Comparison of ENCODE assay signal across 29 cellular contexts in the genomic region with DNA sequence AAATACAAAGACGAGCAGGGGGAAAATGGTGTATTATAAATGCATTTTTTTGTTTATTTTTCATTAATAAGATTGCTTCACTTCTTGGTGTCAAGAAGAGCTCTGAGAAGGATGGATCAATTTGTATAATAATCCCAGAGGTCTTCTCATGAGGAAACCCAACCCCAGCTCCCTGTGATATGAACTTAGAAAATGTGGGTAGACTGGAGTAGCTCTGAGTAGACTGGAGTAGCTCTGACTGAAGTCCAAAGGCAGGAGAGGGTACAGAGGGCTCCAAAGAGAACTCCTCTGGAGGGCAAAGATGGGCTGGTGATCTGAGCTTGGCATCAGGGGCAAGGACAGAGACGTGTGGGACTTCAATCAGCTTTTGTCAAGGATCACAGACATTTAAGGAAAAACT. TPM values are rescaled to one million over a fixed set of nuclear protein-coding genes. Genes with fewer than 3 reads are reported as not detected.
A peak's percentile ranks its signal among the peaks of the same experiment; 100 is the strongest.
DNase-seq lines count a peak whose midpoint lies in the region; ATAC-seq, FAIRE-seq and TF ChIP-seq lines count a peak whose summit lies in the region.
"Had no signal": no experiment of that assay in that cellular context is flagged by ENCODE, and none has a peak within 500 bp of the region (broad histone marks: within the 10 kb centered on the region; RNA-seq: fewer than 3 reads in every experiment).

No MANE protein-coding gene starts in this region.

- H4K8ac ChIP-seq in neuronal stem cell (ENCODE audit: low read depth, low read length), result no peak overlapping the region

- no peak overlapping the region for H3K23ac ChIP-seq in neuronal stem cell (ENCODE audit: low read depth, low read length, poor library complexity)

- no peak for FAIRE-seq in K562 (lab: Jason Lieb, UNC)
- FAIRE-seq: A549, GM12878, GM12892, GM18507 had no signal

- no peak overlapping the region for H2BK15ac ChIP-seq in neuronal stem cell (ENCODE audit: low read length)

- H3K79me1 ChIP-seq in neuronal stem cell (ENCODE audit: low read depth, low read length), result no peaks in the 10 kb centered on the region

- no peak overlapping the region for H2BK120ac ChIP-seq in neuronal stem cell (ENCODE audit: low read depth, low read length)

- H3K9ac ChIP-seq in K562 (ENCODE audit: insufficient read depth in 1 of 2, low read depth in 2 of 2, low read length in 2 of 2) (no peak overlapping the region), neuronal stem cell (ENCODE audit: low read depth, low read length, poor library complexity) (no peak overlapping the region)
- H3K9ac ChIP-seq: BLaER1 had no signal

- H4K91ac ChIP-seq in neuronal stem cell (ENCODE audit: low read depth, low read length, poor library complexity), result no peak overlapping the region

- no peak overlapping the region for H2AFZ ChIP-seq in K562 (ENCODE audit: low read depth, low read length)
- H2AFZ ChIP-seq in neuronal stem cell (ENCODE audit: low read length), result no peak overlapping the region

- POLR2A ChIA-PET in HEK293 (lab: Yijun Ruan, JAX), result interaction anchor here (0.9 kb wide), 1 partner anchor 69 kb away, joined by 3 read pairs; a partner anchor contains a TSS
- POLR2A ChIA-PET in K562 (lab: Yijun Ruan, JAX), result interaction anchor here (0.6 to 1.2 kb wide), 5 partner anchors 14 to 133 kb away, joined by 3 to 5 read pairs (median 3); a partner anchor contains a TSS

- no peak overlapping the region for H2BK5ac ChIP-seq in neuronal stem cell (ENCODE audit: low read length)

- TF ChIP-seq POLR2A in K562 (conservative IDR thresholded peaks at IDR 0.05), result no peak

- ATAC-seq in K562, result no peak
- ATAC-seq: A549, GM12878 had no signal

- TF ChIP-seq CTCF in HEK293 (tag by site-specific recombination; IDR thresholded peaks at IDR 0.05), result no peak
- TF ChIP-seq CTCF in K562 (IDR thresholded peaks at IDR 0.05 in 2 of 3, conservative IDR thresholded peaks at IDR 0.05 in 1 of 3; ENCODE audit: insufficient read depth in 2 of 3, low read depth in 1 of 3, low read length in 3 of 3), result no peak

- no peak for TF ChIP-seq RAD21 in K562 (CRISPR knock-in tag; conservative IDR thresholded peaks at IDR 0.05 in 1 of 2, IDR thresholded peaks at IDR 0.05 in 1 of 2)

- in situ Hi-C loops in K562 (cut with MboI), result no loop called here

- H3K79me2 ChIP-seq in K562 (ENCODE audit: control insufficient read depth, insufficient read depth, low read length), result no peaks in the 10 kb centered on the region

- no peaks in the 10 kb centered on the region for H3K9me1 ChIP-seq in K562 (ENCODE audit: control insufficient read depth, insufficient read depth, low read length)

- H2AK5ac ChIP-seq in neuronal stem cell (ENCODE audit: low read depth, low read length), result peak overlapping the region; percentile 60

- H3K4me3 ChIP-seq in HEK293 (ENCODE audit: low read depth, low read length) (no peak overlapping the region), K562 (no peak overlapping the region), neuronal stem cell (ENCODE audit: low read length in 2 of 2) (no peak overlapping the region)
- H3K4me3 ChIP-seq: A549, BLaER1, GM12878 had no signal

- H3K27ac ChIP-seq in HEK293 (ENCODE audit: extremely low read depth, low read depth, low read length) (no peak overlapping the region), K562 (ENCODE audit: extremely low read depth, low read depth, low read length) (no peak overlapping the region), neuronal stem cell (replicated peaks; ENCODE audit: low read length) (no peak overlapping the region)
- H3K27ac ChIP-seq: 22Rv1, A549, BLaER1 had no signal

- H3K4me2 ChIP-seq in K562 (ENCODE audit: insufficient read depth, low read length), result no peak overlapping the region
- no peak overlapping the region for H3K4me2 ChIP-seq in neuronal stem cell (ENCODE audit: insufficient read depth, low read length, poor library complexity, severe bottlenecking)
- H3K4me2 ChIP-seq: A549, BLaER1 had no signal

- no peaks in the 10 kb centered on the region for H3K4me1 ChIP-seq in HEK293 (ENCODE audit: control insufficient read depth, insufficient read depth, low read length)
- peaks cover 5 to 6% of the 10 kb centered on the region in 2 experiments; a peak in 4 of 5 replicates for H3K4me1 ChIP-seq in K562 (replicated peaks in 1 of 2; ENCODE audit: control insufficient read depth in 2 of 2, insufficient read depth in 2 of 2, low read length in 2 of 2)
- peaks cover 14 to 16% of the 10 kb centered on the region in 2 donors for H3K4me1 ChIP-seq in neuronal stem cell (ENCODE audit: control insufficient read depth in 2 of 2, insufficient read depth in 1 of 2, low read depth in 1 of 2, low read length in 2 of 2)
- H3K4me1 ChIP-seq: BE2C, BLaER1 had no signal

- BruUV-seq in K562 (replicated peaks; lab: Mats Ljungman, UMichigan), result no TSS peak

- H3K9me3 ChIP-seq in HEK293 (ENCODE audit: control insufficient read depth, insufficient read depth, low read depth, low read length) (no peaks in the 10 kb centered on the region), K562 (replicated peaks; ENCODE audit: control insufficient read depth, insufficient read depth, low read depth, low read length) (no peaks in the 10 kb centered on the region), neuronal stem cell (replicated peaks in 1 of 2; ENCODE audit: control insufficient read depth in 2 of 2, insufficient read depth in 1 of 2, low read depth in 1 of 2, low read length in 2 of 2) (no peaks in the 10 kb centered on the region)
- H3K9me3 ChIP-seq: A549, BE2C, BLaER1 had no signal

- no peak overlapping the region for H3K18ac ChIP-seq in neuronal stem cell (ENCODE audit: low read length)

- no peak overlapping the region for H3K14ac ChIP-seq in neuronal stem cell (ENCODE audit: low read length)

- peaks cover 21 to 41% of the 10 kb centered on the region in 2 experiments; a peak in 4 of 5 replicates for H3K27me3 ChIP-seq in K562 (ENCODE audit: control insufficient read depth in 2 of 2, insufficient read depth in 2 of 2, low read length in 2 of 2)
- H3K27me3 ChIP-seq in neuronal stem cell (ENCODE audit: control insufficient read depth in 3 of 3, insufficient read depth in 3 of 3, low read depth in 1 of 3, low read length in 3 of 3), result peaks cover 0 to 26% (median 0%) of the 10 kb centered on the region in 3 experiments
- H3K27me3 ChIP-seq: BE2C, BLaER1 had no signal

- CTCF ChIA-PET in HEK293 (lab: Yijun Ruan, JAX) (interaction anchor here (0.7 to 1.9 kb wide), 3 partner anchors 9 to 999 kb away, joined by 3 to 9 read pairs (median 3); no protein-coding TSS in a partner anchor), K562 (lab: Yijun Ruan, JAX; ENCODE audit: low intra/inter-chr PET ratio) (interaction anchor here (0.7 kb wide), 1 partner anchor 443 kb away, joined by 3 read pairs; no protein-coding TSS in a partner anchor)

- H4K20me1 ChIP-seq in K562 (replicated peaks; ENCODE audit: control insufficient read depth, insufficient read depth, low read length), result peaks cover 11% of the 10 kb centered on the region; the same call in 1 of the 2 replicates
- H4K20me1 ChIP-seq: BLaER1 had no signal

- intact Hi-C loops in K562 (cut with micrococcal nuclease), result no loop called here

- 3% methylated on average over 2 of the region's 2 CpGs for WGBS in K562 (ENCODE audit: insufficient coverage, low coverage, missing lambda C conversion rate)
- no CpG with 5 or more reads among the region's 2 CpGs for WGBS in neuronal stem cell (ENCODE audit: extremely low coverage in 2 of 2, insufficient read length in 2 of 2, insufficient replicate concordance in 1 of 2), 2 donors

- H3K36me3 ChIP-seq in HEK293 (ENCODE audit: control insufficient read depth in 2 of 2, insufficient read depth in 1 of 2, low read length in 2 of 2) (no peaks in the 10 kb centered on the region), K562 (ENCODE audit: control insufficient read depth, insufficient read depth, low read length) (no peaks in the 10 kb centered on the region), neuronal stem cell (replicated peaks in 1 of 2; ENCODE audit: control insufficient read depth in 2 of 2, insufficient read depth in 2 of 2, low read length in 2 of 2) (no peaks in the 10 kb centered on the region)
- H3K36me3 ChIP-seq: BE2C, BLaER1 had no signal

- no peak overlapping the region for H2BK12ac ChIP-seq in neuronal stem cell (ENCODE audit: low read length)

- no peak for TF ChIP-seq EP300 in K562 (IDR thresholded peaks at IDR 0.05; ENCODE audit: low read length)

- peak overlapping the region; percentile 72 for H3K4ac ChIP-seq in neuronal stem cell (ENCODE audit: low read length)

- no peak for DNase-seq in K562 (ENCODE audit: extremely low read depth in 1 of 4, low spot score in 3 of 4)
- DNase-seq in neuronal stem cell (ENCODE audit: low spot score), result no peak
- no peak for DNase-seq in GOT3 (lab: John Stamatoyannopoulos, UW)
- DNase-seq in NAMALWA (ENCODE audit: low spot score), result no peak
- no peak for DNase-seq in AG08395 (ENCODE audit: low spot score)
- DNase-seq: BE2C; C1 segment of cervical spinal cord; CD4-positive, alpha-beta memory T cell; CD4-positive, CD25-positive, alpha-beta regulatory T cell; CD8-positive, alpha-beta memory T cell; COR-L47; DMS 273 treated with DMSO at 0.1 percent for 48 hours; DMS153; DMS53; DMS79; DND-41; EL; GDM1 had no signal

TF ChIP-seq in HEK293, 187 proteins besides CTCF, POLR2A, EP300 and RAD21 (continues in another document):
- peak; percentile 74; the same call in 1 of the 2 replicates for TF ChIP-seq ZNF394 (tag by site-specific recombination; IDR thresholded peaks at IDR 0.05; ENCODE audit: borderline replicate concordance)

RNA-seq across cellular contexts. Expression of a gene that starts 21.4 kb away (rescaled TPM):
- 0.14 and 0.21 TPM in 2 replicates for total RNA-seq in K562 (2011; cell fraction: chromatin; rRNA removed; ENCODE audit: low replicate concordance)
- total RNA-seq in K562 (2011; cell fraction: nucleolus; rRNA removed), result not detected in 2 replicates
- 0.22 TPM in 1 of 2 replicates, not detected in the other for total RNA-seq in K562 (2011; cell fraction: nucleoplasm; rRNA removed)
- total RNA-seq in K562 (2014; rRNA removed), result not detected in 2 replicates
- total RNA-seq in K562 (2014; rRNA removed; fragmentation: Illumina TruSeq; extraction: Trizol), result 0.06 TPM in 1 of 2 replicates, not detected in the other
- not detected in 2 replicates for total RNA-seq in K562 (2015; rRNA removed; fragmentation: Illumina TruSeq; extraction: Trizol)
- total RNA-seq in K562 (2021), result not detected in 2 replicates
- not detected in 2 replicates for polyA plus RNA-seq in K562 (2011; rRNA removed)
- polyA plus RNA-seq in K562 (2011; cell fraction: cytosol; rRNA removed), result 0.03 TPM in 1 of 2 replicates, not detected in the other
- not detected in 2 replicates for polyA plus RNA-seq in K562 (2011; cell fraction: nucleus; rRNA removed)
- polyA plus RNA-seq in K562 (2012), result not detected in 2 replicates
- not detected in 2 replicates for polyA plus RNA-seq in K562 (2014; fragmentation: Illumina TruSeq; extraction: Trizol)
- polyA plus RNA-seq in K562 (2014; fragmentation: Nextera tagmentation; extraction: Ambion mirVana), result not detected
- 0.05 TPM in 1 of 2 replicates, not detected in the other for polyA plus RNA-seq in K562 (2014; rRNA removed)
- polyA minus RNA-seq in K562 (2011; rRNA and poly(A)+ RNA removed), result 0.09 TPM in 1 of 2 replicates, not detected in the other
- not detected in 2 replicates for polyA minus RNA-seq in K562 (2011; cell fraction: cytosol; rRNA and poly(A)+ RNA removed)
- polyA minus RNA-seq in K562 (2011; cell fraction: nucleus; rRNA and poly(A)+ RNA removed), result not detected in 2 replicates
- polyA plus RNA-seq in neuronal stem cell (2013, experiment 1 of 2), result 0.03 TPM
- polyA plus RNA-seq in neuronal stem cell (2013, experiment 2 of 2), result 0.03 TPM
- total RNA-seq: A172; CD8-positive, alpha-beta memory T cell; Daoy; G401 had no signal
- polyA plus RNA-seq: A549; CD14-positive monocyte; CD4-positive, alpha-beta memory T cell; CD4-positive, CD25-positive, alpha-beta regulatory T cell; CD8-positive, alpha-beta memory T cell; GM12878 had no signal
